17 cellular contexts compared by ENCODE assay signal in genomic region chr6:36847991-36848390, GRCh38. TPM values are rescaled to one million over a fixed set of nuclear protein-coding genes. Genes with fewer than 3 reads are reported as not detected.
"Had no signal": no experiment of that assay in that cellular context is flagged by ENCODE, and none has a peak within 500 bp of the region (broad histone marks: within the 10 kb centered on the region; RNA-seq: fewer than 3 reads in every experiment).

No MANE protein-coding gene starts in this region.

- H3K9me3 Mint-ChIP-seq: activated B cell treated with CpG ODN at 0.5 μM for 24 hours; natural killer cell treated with Interleukin-12 subunit alpha and Interleukin-12 subunit beta and Interleukin-15 and Interleukin-18, amount 100 ng/mL, for 72 hours had no signal

- H3K4me3 ChIP-seq: body of pancreas, ovary, vagina had no signal

- H3K27ac ChIP-seq: foreskin keratinocyte, ovary, tibial artery, vagina had no signal

- H3K27ac Mint-ChIP-seq: activated B cell treated with CpG ODN at 0.5 μM for 24 hours; activated naive CD8-positive, alpha-beta T cell treated with anti-CD3 and anti-CD28 coated beads for 36 hours; memory B cell; natural killer cell treated with Interleukin-12 subunit alpha and Interleukin-12 subunit beta and Interleukin-15 and Interleukin-18, amount 100 ng/mL, for 72 hours; T-helper 17 cell had no signal

- H3K9me3 ChIP-seq: body of pancreas, ovary, tibial artery, vagina had no signal

- H3K4me1 Mint-ChIP-seq: memory B cell had no signal

- H3K4me3 Mint-ChIP-seq: activated B cell treated with CpG ODN at 0.5 μM for 24 hours; activated naive CD8-positive, alpha-beta T cell treated with anti-CD3 and anti-CD28 coated beads for 36 hours; memory B cell; natural killer cell treated with Interleukin-12 subunit alpha and Interleukin-12 subunit beta and Interleukin-15 and Interleukin-18, amount 100 ng/mL, for 72 hours; T-helper 17 cell had no signal

- H3K27me3 ChIP-seq: body of pancreas, foreskin keratinocyte, ovary, tibial artery, vagina had no signal

- H3K27me3 Mint-ChIP-seq: T-helper 17 cell had no signal

- H3K36me3 ChIP-seq: ovary, tibial artery, vagina had no signal

- ATAC-seq: left lobe of liver, T-helper 17 cell had no signal

- DNase-seq: activated B cell treated with CpG ODN at 0.5 μM for 24 hours; activated CD4-positive, alpha-beta T cell treated with anti-CD3 and anti-CD28 coated beads for 48 hours; activated naive CD8-positive, alpha-beta T cell treated with anti-CD3 and anti-CD28 coated beads for 36 hours; cerebellar nuclear complex; effector memory CD4-positive, alpha-beta T cell; stimulated activated CD4-positive, alpha-beta T cell treated with anti-CD3 and anti-CD28 coated beads, Interleukin-15, amount 100 ng/mL, for 24 hours; stimulated activated CD4-positive, alpha-beta T cell treated with anti-CD3 and anti-CD28 coated beads, Interleukin-4, amount 100 ng/mL, for 1 hour; stimulated activated naive CD4-positive, alpha-beta T cell; T-helper 17 cell had no signal

RNA-seq across cellular contexts. Expression of gene CPNE5, which starts 8.7 kb away (rescaled TPM):
- total RNA-seq: foreskin keratinocyte had no signal
